Comparison of ENCODE assay signal across 27 cellular contexts in genomic region chr15:67156834-67157233, GRCh38.
DNase-seq lines count a peak whose midpoint lies in the region; ATAC-seq and TF ChIP-seq lines count a peak whose summit lies in the region.
"Had no signal": no experiment of that assay in that cellular context is flagged by ENCODE, and none has a peak within 500 bp of the region (broad histone marks: within the 10 kb centered on the region; RNA-seq: fewer than 3 reads in every experiment).

No MANE protein-coding gene starts in this region.

- peak; percentile 22 for DNase-seq in cardiac septum (ENCODE audit: low spot score)
- DNase-seq in left cardiac atrium = no peak
- DNase-seq in SK-N-MC (ENCODE audit: low read depth, low spot score) = no peak
- peak; percentile 47 for DNase-seq in islet precursor cell
- no peak for DNase-seq in GM13976 (ENCODE audit: low spot score)
- no peak for DNase-seq in NCI-H2081 treated with DMSO at 0.1 percent for 48 hours (lab: John Stamatoyannopoulos, UW)
- no peak for DNase-seq in mammary epithelial cell
- DNase-seq: activated CD4-positive, alpha-beta T cell treated with anti-CD3 and anti-CD28 coated beads for 4 hours; activated naive CD4-positive, alpha-beta T cell treated with anti-CD3 and anti-CD28 coated beads for 36 hours; activated T-cell treated with anti-CD3 and anti-CD28 coated beads, Interleukin-2, amount 50 U/mL, for 4 hours; amygdala; brain microvascular endothelial cell; C1 segment of cervical spinal cord; Caco-2; HCEC 1CT; immature natural killer cell; NCI-H1417; NCI-H2029; NCI-H526; NK-92 treated with Interleukin-12 subunit alpha and Interleukin-12 subunit beta, amount 100 ng/mL, for 24 hours; pancreas; SHP77; small intestine; stimulated activated naive CD4-positive, alpha-beta T cell treated with Interleukin-2 at 50 U/mL for 16 hours; testis had no signal

- H3K9ac ChIP-seq in SK-N-MC (ENCODE audit: insufficient read length) = no peak overlapping the region
- no peak overlapping the region for H3K9ac ChIP-seq in mammary epithelial cell (ENCODE audit: insufficient read depth, low read length)

- TF ChIP-seq CTCF in GM13976 (IDR thresholded peaks at IDR 0.05; ENCODE audit: borderline replicate concordance, control extremely low read depth, extremely low read depth, insufficient read depth, missing control alignments) (no peak), mammary epithelial cell (conservative IDR thresholded peaks at IDR 0.05 in 1 of 2, IDR thresholded peaks at IDR 0.05 in 1 of 2; ENCODE audit: extremely low read depth in 1 of 2, insufficient read depth in 1 of 2, low read depth in 1 of 2, low read length in 2 of 2) (no peak)

- no peak overlapping the region for H3K4me2 ChIP-seq in mammary epithelial cell (ENCODE audit: insufficient read depth, low read depth, low read length)

- BruUV-seq in mammary epithelial cell (replicated peaks; lab: Mats Ljungman, UMichigan) = no TSS peak

- no peak overlapping the region for H2AFZ ChIP-seq in mammary epithelial cell (ENCODE audit: low read depth, low read length)

- dilution Hi-C loops in mammary epithelial cell (cut with HindIII; ENCODE audit: low sequenced_read_pairs) = no loop called here

- H3K27me3 ChIP-seq in mammary epithelial cell (ENCODE audit: insufficient read depth, low read length) = no peaks in the 10 kb centered on the region
- H3K27me3 ChIP-seq: brain microvascular endothelial cell, pancreas, testis had no signal

- peaks cover 81% of the 10 kb centered on the region for H3K79me2 ChIP-seq in mammary epithelial cell (ENCODE audit: insufficient read depth, low read length)

- intact Hi-C loops in cardiac septum (cut with DNase I) = no loop called here
- intact Hi-C loops in left cardiac atrium (cut with DNase I) = no loop called here
- intact Hi-C loops in mammary epithelial cell (cut with micrococcal nuclease) = no loop called here

- no peaks in the 10 kb centered on the region for H3K4me1 ChIP-seq in mammary epithelial cell (ENCODE audit: insufficient read depth, low read length)
- H3K4me1 ChIP-seq: Caco-2, testis had no signal

- 100% methylated on average over 1 of the region's 3 CpGs for WGBS in mammary epithelial cell (ENCODE audit: low coverage, missing lambda C conversion rate)

- H3K27ac ChIP-seq in SK-N-MC (peak overlapping the region; percentile 94), mammary epithelial cell (ENCODE audit: insufficient read depth, low read depth, low read length) (no peak overlapping the region)
- H3K27ac ChIP-seq: HL-60, pancreas, testis had no signal

- H3K9me3 ChIP-seq in SK-N-MC (ENCODE audit: low read depth, low read length) (no peaks in the 10 kb centered on the region), mammary epithelial cell (replicated peaks; ENCODE audit: insufficient read depth, low read length) (no peaks in the 10 kb centered on the region)
- H3K9me3 ChIP-seq: Caco-2, pancreas, testis had no signal

- H3K4me3 ChIP-seq in SK-N-MC (no peak overlapping the region), mammary epithelial cell (replicated peaks in 1 of 3; ENCODE audit: insufficient read depth in 1 of 3, low read depth in 2 of 3, low read length in 3 of 3) (no peak overlapping the region)
- H3K4me3 ChIP-seq: pancreas, testis had no signal

- ATAC-seq in left cardiac atrium = no peak
- ATAC-seq: pancreas, PC-3 had no signal

- no peaks in the 10 kb centered on the region for H4K20me1 ChIP-seq in mammary epithelial cell (ENCODE audit: insufficient read depth, low read length)

- in situ Hi-C loops in GM13976 (cut with MboI; ENCODE audit: low sequenced_read_pairs, unreplicated experiment) (no loop called here), mammary epithelial cell (cut with MboI; ENCODE audit: low sequenced_read_pairs in 2 of 2) (no loop called here)

- H3K36me3 ChIP-seq in SK-N-MC (ENCODE audit: insufficient read depth, low read length) (no peaks in the 10 kb centered on the region), mammary epithelial cell (ENCODE audit: insufficient read depth, low read length) (peaks cover 2% of the 10 kb centered on the region)
- H3K36me3 ChIP-seq: pancreas had no signal

- CTCF ChIA-PET in mammary epithelial cell (lab: Charles Lee; ENCODE audit: low non-redundant PET) = no interaction called here

Comparison
In these comparisons a context has a peak if more than half of its experiments do, and no peak if none do; other contexts are left out.
1. DNase-seq: peak in cardiac septum (single experiment) and islet precursor cell (single experiment); none in left cardiac atrium (single experiment), SK-N-MC (single experiment), GM13976 (single experiment), NCI-H2081 treated with DMSO at 0.1 percent for 48 hours (single experiment) and mammary epithelial cell (single experiment).